In genomic region chr6:110390404-110390803, GRCh38 we compare ENCODE assay signal across 19 cellular contexts. TPM values are rescaled to one million over a fixed set of nuclear protein-coding genes. Genes with fewer than 3 reads are reported as not detected.
A peak's percentile ranks its signal among the peaks of the same experiment; 100 is the strongest.
DNase-seq lines count a peak whose midpoint lies in the region; ATAC-seq and TF ChIP-seq lines count a peak whose summit lies in the region.
"Had no signal": no experiment of that assay in that cellular context is flagged by ENCODE, and none has a peak within 500 bp of the region (broad histone marks: within the 10 kb centered on the region; RNA-seq: fewer than 3 reads in every experiment).

No MANE protein-coding gene starts in this region.

- peak overlapping the region in 1 of 3 donors; percentile 16 for H3K4me3 Mint-ChIP-seq in T-cell
- H3K4me3 Mint-ChIP-seq: activated naive CD4-positive, alpha-beta T cell treated with anti-CD3 and anti-CD28 coated beads for 36 hours; activated T-cell treated with anti-CD3 and anti-CD28 coated beads, Interleukin-2, amount 50 U/mL, for 4 hours had no signal

- no peaks in the 10 kb centered on the region for H3K36me3 ChIP-seq in left ventricle myocardium inferior
- H3K36me3 ChIP-seq in right atrium auricular region, result no peaks in the 10 kb centered on the region
- H3K36me3 ChIP-seq in esophagus muscularis mucosa, result no peaks in the 10 kb centered on the region
- H3K36me3 ChIP-seq: esophagus squamous epithelium, gastroesophageal sphincter, lower lobe of right lung had no signal

- peaks cover 29% of the 10 kb centered on the region for H3K4me1 ChIP-seq in left ventricle myocardium inferior
- H3K4me1 ChIP-seq in right atrium auricular region, result peaks cover 0 to 18% of the 10 kb centered on the region in 2 donors
- peaks cover 12 to 19% (median 13%) of the 10 kb centered on the region in 4 donors for H3K4me1 ChIP-seq in esophagus muscularis mucosa

- H3K9me3 Mint-ChIP-seq in T-cell, result no peaks in the 10 kb centered on the region
- H3K9me3 Mint-ChIP-seq: activated naive CD4-positive, alpha-beta T cell treated with anti-CD3 and anti-CD28 coated beads for 36 hours; activated T-cell treated with anti-CD3 and anti-CD28 coated beads, Interleukin-2, amount 50 U/mL, for 4 hours; CD4-positive, alpha-beta memory T cell had no signal

- H3K9me3 ChIP-seq in left ventricle myocardium inferior (replicated peaks) (no peaks in the 10 kb centered on the region), right atrium auricular region (no peaks in the 10 kb centered on the region), esophagus muscularis mucosa (no peaks in the 10 kb centered on the region)
- H3K9me3 ChIP-seq: esophagus squamous epithelium, gastroesophageal sphincter, lower lobe of right lung had no signal

- H3K27me3 ChIP-seq in left ventricle myocardium inferior (ENCODE audit: low read depth) (no peaks in the 10 kb centered on the region), right atrium auricular region (no peaks in the 10 kb centered on the region), esophagus muscularis mucosa (no peaks in the 10 kb centered on the region)
- H3K27me3 ChIP-seq: esophagus squamous epithelium, gastroesophageal sphincter had no signal

- H3K27ac Mint-ChIP-seq in T-cell, result peak overlapping the region; percentile 74 to 91
- H3K27ac Mint-ChIP-seq: activated naive CD4-positive, alpha-beta T cell treated with anti-CD3 and anti-CD28 coated beads for 36 hours had no signal

- intact Hi-C loops in left ventricle myocardium inferior (cut with micrococcal nuclease), result loop anchor here (5.0 kb wide), 1 partner anchor 213 kb away; the partner anchor contains the start of gene WASF1
- intact Hi-C loops in esophagus muscularis mucosa (cut with DNase I), result loop anchor here (1.0 to 10.0 kb wide), 2 partner anchors 212 to 346 kb away; no protein-coding TSS in a partner anchor

- in situ Hi-C loops in GM13977 (cut with MboI; ENCODE audit: low pct_unique_long_range_greater_than_20kb, low sequenced_read_pairs, unreplicated experiment), result loop anchor here (25.0 kb wide), 3 partner anchors 328 to 853 kb away; no protein-coding TSS in a partner anchor

- TF ChIP-seq POLR2A in esophagus muscularis mucosa (IDR thresholded peaks at IDR 0.05; ENCODE audit: low read depth), result no peak

- TF ChIP-seq EP300 in esophagus muscularis mucosa (IDR thresholded peaks at IDR 0.05), result no peak

- H3K27ac ChIP-seq in left ventricle myocardium inferior (replicated peaks) (peak overlapping the region; percentile 27), right atrium auricular region (no peak overlapping the region), esophagus muscularis mucosa (replicated peaks in 1 of 4) (peak overlapping the region in 3 of 4 donors; percentile 5 to 27 (median 12))
- H3K27ac ChIP-seq: esophagus squamous epithelium, lower lobe of right lung had no signal

- peaks cover 20 to 26% (median 22%) of the 10 kb centered on the region in 3 donors for H3K4me1 Mint-ChIP-seq in T-cell

- CTCF ChIA-PET in T-cell (lab: Charles Lee), result interaction anchor here (0.6 to 4.2 kb wide), 14 partner anchors 10 to 875 kb away, joined by 3 to 44 read pairs (median 4); no protein-coding TSS in a partner anchor

- DNase-seq in left ventricle myocardium inferior (no peak), right atrium auricular region (ENCODE audit: low spot score) (no peak), T-cell (peak in 2 of 34 experiments; percentile 6 to 41), esophagus muscularis mucosa (ENCODE audit: extremely low spot score) (no peak), GM13977 (ENCODE audit: low spot score) (no peak)
- DNase-seq: activated T-cell treated with anti-CD3 and anti-CD28 coated beads, Interleukin-2, amount 50 U/mL, for 4 hours; esophagus squamous epithelium; lower lobe of right lung; right cardiac atrium had no signal

- WGBS in esophagus muscularis mucosa, result 42% methylated on average over 2 of the region's 2 CpGs

- ATAC-seq in T-cell (replicated peaks in 1 of 4) (peak; percentile 27 to 65 (median 30)), GM18907 (IDR thresholded peaks at IDR 0.05; ENCODE audit: unreplicated experiment) (no peak), GM21390 (IDR thresholded peaks at IDR 0.05; ENCODE audit: unreplicated experiment) (no peak), GM19328 (IDR thresholded peaks at IDR 0.05; ENCODE audit: unreplicated experiment) (no peak)

- no peak for TF ChIP-seq CTCF in left ventricle myocardium inferior (IDR thresholded peaks at IDR 0.05; ENCODE audit: borderline replicate concordance)
- no peak for TF ChIP-seq CTCF in right atrium auricular region (IDR thresholded peaks at IDR 0.05)
- TF ChIP-seq CTCF in esophagus muscularis mucosa (IDR thresholded peaks at IDR 0.05), result no peak
- no peak for TF ChIP-seq CTCF in GM13977 (IDR thresholded peaks at IDR 0.05; ENCODE audit: extremely low read depth, insufficient read depth, missing control alignments)

- no peak overlapping the region for H3K4me3 ChIP-seq in left ventricle myocardium inferior
- no peak overlapping the region for H3K4me3 ChIP-seq in right atrium auricular region
- H3K4me3 ChIP-seq in esophagus muscularis mucosa, result no peak overlapping the region
- H3K4me3 ChIP-seq: esophagus squamous epithelium, gastroesophageal sphincter, lower lobe of right lung had no signal

- POLR2A ChIA-PET in T-cell (lab: Charles Lee), result interaction anchor here in 1 of 2 donors (0.6 kb wide), 1 partner anchor 149 kb away, joined by 3 read pairs; no protein-coding TSS in a partner anchor

- H3K36me3 Mint-ChIP-seq in T-cell, result no peaks in the 10 kb centered on the region
- H3K36me3 Mint-ChIP-seq: CD4-positive, alpha-beta memory T cell had no signal

- H3K27me3 Mint-ChIP-seq in T-cell, result peaks cover 0 to 4% of the 10 kb centered on the region in 2 donors
- H3K27me3 Mint-ChIP-seq: CD4-positive, alpha-beta memory T cell had no signal

RNA-seq across cellular contexts. Expression of gene DDO, which starts 25.0 kb away (rescaled TPM):
- total RNA-seq in left ventricle myocardium inferior (37.6 TPM), right atrium auricular region (10 to 100 TPM in 1 of 2 donors, 1 to 10 TPM in 1; 4.4 to 13.7 TPM), T-cell (not detected), esophagus muscularis mucosa (1 to 10 TPM in 2 of 4 donors, under 1 TPM in 2; 0.29 to 2.1 (median 1.1) TPM)
- total RNA-seq: activated naive CD4-positive, alpha-beta T cell treated with anti-CD3 and anti-CD28 coated beads for 36 hours; activated T-cell treated with anti-CD3 and anti-CD28 coated beads, Interleukin-2, amount 50 U/mL, for 4 hours; astrocyte; CD4-positive, alpha-beta memory T cell; chondrocyte; OCI-LY7; osteocyte had no signal

RNA-seq across cellular contexts. Expression of gene METTL24, which starts 32.3 kb away (rescaled TPM):
- total RNA-seq in left ventricle myocardium inferior (1.2 TPM), right atrium auricular region (1 to 10 TPM; 1.2 to 1.5 TPM), T-cell (under 1 TPM in 3 of 5 donors, not detected in 2; 0.30 to 0.47 (median 0.33) TPM), esophagus muscularis mucosa (10 to 100 TPM; 16.9 to 32.8 (median 23.5) TPM)
- total RNA-seq: activated naive CD4-positive, alpha-beta T cell treated with anti-CD3 and anti-CD28 coated beads for 36 hours; activated T-cell treated with anti-CD3 and anti-CD28 coated beads, Interleukin-2, amount 50 U/mL, for 4 hours; OCI-LY7; osteocyte had no signal

Comparison
In these comparisons a context has a peak if more than half of its experiments do, and no peak if none do; other contexts are left out.
1. H3K27ac ChIP-seq: peak in left ventricle myocardium inferior (single experiment) and esophagus muscularis mucosa (3 of 4); none in right atrium auricular region (0 of 2).
2. ATAC-seq: peak in T-cell (4 of 4); none in GM18907 (single experiment), GM21390 (single experiment) and GM19328 (single experiment).